In genomic region chr12:101597164-101597563, GRCh38 we compare ENCODE assay signal across 2 cellular contexts.
TF ChIP-seq lines count a peak whose summit lies in the region.

No MANE protein-coding gene starts in this region.

TF ChIP-seq in HepG2, 621 proteins besides CTCF, POLR2A, EP300 and RAD21:
- TF ChIP-seq REST (IDR thresholded peaks at IDR 0.05; ENCODE audit: borderline replicate concordance in 1 of 2, low read depth in 1 of 2, low read length in 2 of 2): no peak

TF ChIP-seq in H1, 55 proteins besides CTCF, POLR2A, EP300 and RAD21:
- no peak for TF ChIP-seq MAFK (IDR thresholded peaks at IDR 0.05; ENCODE audit: low read depth, low read length)
- no peak for TF ChIP-seq CHD7 (IDR thresholded peaks at IDR 0.05; ENCODE audit: insufficient replicate concordance, low read length)
- no peak for TF ChIP-seq RFX5 (IDR thresholded peaks at IDR 0.05; ENCODE audit: borderline replicate concordance, low read depth, low read length)
- TF ChIP-seq SIN3A (conservative IDR thresholded peaks at IDR 0.05 in 1 of 2, IDR thresholded peaks at IDR 0.05 in 1 of 2; ENCODE audit: low read depth in 1 of 2, low read length in 2 of 2): no peak
- no peak for TF ChIP-seq ATF3 (IDR thresholded peaks at IDR 0.05; ENCODE audit: insufficient read depth, low read depth, low read length)
- TF ChIP-seq SIRT6 (IDR thresholded peaks at IDR 0.05; ENCODE audit: low read length): no peak
- no peak for TF ChIP-seq SP1 (IDR thresholded peaks at IDR 0.05; ENCODE audit: low read depth, low read length)
- TF ChIP-seq EGR1 (IDR thresholded peaks at IDR 0.05; ENCODE audit: borderline replicate concordance, low read depth, low read length): no peak
- TF ChIP-seq POLR2AphosphoS5 (IDR thresholded peaks at IDR 0.05; ENCODE audit: low read depth, low read length): no peak
- no peak for TF ChIP-seq HDAC6 (IDR thresholded peaks at IDR 0.05; ENCODE audit: low read depth, low read length)
